In genomic region chr5:150217874-150218692, GRCh38 we compare ENCODE assay signal across 9 cellular contexts. TPM values are rescaled to one million over a fixed set of nuclear protein-coding genes. Genes with fewer than 3 reads are reported as not detected.
DNase-seq lines count a peak whose midpoint lies in the region; ATAC-seq and TF ChIP-seq lines count a peak whose summit lies in the region.
"Had no signal": no experiment of that assay in that cellular context is flagged by ENCODE, and none has a peak within 500 bp of the region (broad histone marks: within the 10 kb centered on the region; RNA-seq: fewer than 3 reads in every experiment).

No MANE protein-coding gene starts in this region.

- H3K9me3 ChIP-seq in adipocyte (ENCODE audit: control insufficient read depth, low read length): no peaks in the 10 kb centered on the region

- no peaks in the 10 kb centered on the region for H3K27me3 ChIP-seq in adipocyte (replicated peaks; ENCODE audit: control insufficient read depth, insufficient read depth, low read length)

- DNase-seq in NCI-H146 (lab: John Stamatoyannopoulos, UW): peak; percentile 57
- peak; percentile 64 for DNase-seq in T follicular helper cell (ENCODE audit: low read depth)
- peak; percentile 92 for DNase-seq in adipocyte (ENCODE audit: low read depth)
- DNase-seq in left cardiac atrium: peak; percentile 85
- peak; percentile 39 for DNase-seq in retinal pigment epithelial cell (ENCODE audit: low read depth)

- TF ChIP-seq CTCF in GM12872 (IDR thresholded peaks at IDR 0.05; ENCODE audit: insufficient read depth, low read depth, low read length) (peak; percentile 92), retinal pigment epithelial cell (conservative IDR thresholded peaks at IDR 0.05; ENCODE audit: low read depth, low read length) (peak; percentile 86)

- H3K36me3 ChIP-seq in adipocyte (ENCODE audit: control insufficient read depth, insufficient read depth, low read length, severe bottlenecking): no peaks in the 10 kb centered on the region

- intact Hi-C loops in left cardiac atrium (cut with DNase I): loop anchor here (1.0 to 10.0 kb wide), 5 partner anchors 56 to 193 kb away; no protein-coding TSS in a partner anchor

- peak overlapping the region; percentile 44 for H3K9ac ChIP-seq in adipocyte (ENCODE audit: low read length)

- ATAC-seq in HG02678 (IDR thresholded peaks at IDR 0.05; ENCODE audit: unreplicated experiment): peak; percentile 93
- peak; percentile 74 to 75 for ATAC-seq in left cardiac atrium
- no peak for ATAC-seq in HG03571 (IDR thresholded peaks at IDR 0.05; ENCODE audit: unreplicated experiment)

- H3K4me3 ChIP-seq in adipocyte (ENCODE audit: low read length) (no peak overlapping the region), retinal pigment epithelial cell (ENCODE audit: low read length) (no peak overlapping the region)
- H3K4me3 ChIP-seq: skin epidermis had no signal

- peaks cover 37% of the 10 kb centered on the region for H3K4me1 ChIP-seq in adipocyte (ENCODE audit: control insufficient read depth, insufficient read depth, low read length)

RNA-seq across cellular contexts. Expression of gene SLC6A7, which starts 28.2 kb away (rescaled TPM):
- not detected for total RNA-seq in left cardiac atrium

RNA-seq across cellular contexts. Expression of gene CDX1, which starts 51.5 kb away (rescaled TPM):
- not detected for total RNA-seq in left cardiac atrium

Comparison
In these comparisons a context has a peak if more than half of its experiments do, and no peak if none do; other contexts are left out.
1. DNase-seq: peak in every context shown above with its lines; median percentile 92 in adipocyte; 85 in left cardiac atrium; 64 in T follicular helper cell; 57 in NCI-H146; 39 in retinal pigment epithelial cell.